ENCODE assay signal across 22 cellular contexts in genomic region chr20:34318609-34319443, GRCh38. TPM values are rescaled to one million over a fixed set of nuclear protein-coding genes. Genes with fewer than 3 reads are reported as not detected.
A peak's percentile ranks its signal among the peaks of the same experiment; 100 is the strongest.
DNase-seq lines count a peak whose midpoint lies in the region; ATAC-seq, FAIRE-seq and TF ChIP-seq lines count a peak whose summit lies in the region.
"Had no signal": no experiment of that assay in that cellular context is flagged by ENCODE, and none has a peak within 500 bp of the region (broad histone marks: within the 10 kb centered on the region; RNA-seq: fewer than 3 reads in every experiment).

No MANE protein-coding gene starts in this region.

- POLR2A ChIA-PET in MCF 10A (lab: Yijun Ruan, JAX), result interaction anchor here (0.6 kb wide), 2 partner anchors 87 to 90 kb away, joined by 5 read pairs; no protein-coding TSS in a partner anchor

- H3K27me3 Mint-ChIP-seq in MCF 10A (ENCODE audit: insufficient read depth, unreplicated experiment), result no peaks in the 10 kb centered on the region
- H3K27me3 Mint-ChIP-seq in endodermal cell (ENCODE audit: insufficient read depth), result no peaks in the 10 kb centered on the region
- H3K27me3 Mint-ChIP-seq: IgD-negative memory B cell had no signal

- H3K4me1 ChIP-seq in breast epithelium (no peaks in the 10 kb centered on the region), endodermal cell (ENCODE audit: control insufficient read depth, insufficient read depth, low read length) (no peaks in the 10 kb centered on the region), right lobe of liver (peaks cover 0 to 14% (median 6%) of the 10 kb centered on the region in 4 donors), small intestine (ENCODE audit: control insufficient read depth in 2 of 2, insufficient read depth in 1 of 2, low read depth in 1 of 2, low read length in 1 of 2) (peaks cover 0 to 2% of the 10 kb centered on the region in 2 donors), transverse colon (peaks cover 0 to 12% (median 0%) of the 10 kb centered on the region in 4 donors)

- no peak for TF ChIP-seq CTCF in MCF 10A (IDR thresholded peaks at IDR 0.05; ENCODE audit: unreplicated experiment)
- no peak for TF ChIP-seq CTCF in breast epithelium (IDR thresholded peaks at IDR 0.05)
- no peak for TF ChIP-seq CTCF in endodermal cell (conservative IDR thresholded peaks at IDR 0.05)
- TF ChIP-seq CTCF in right lobe of liver (IDR thresholded peaks at IDR 0.05), result no peak
- no peak for TF ChIP-seq CTCF in transverse colon (IDR thresholded peaks at IDR 0.05)

- WGBS in endodermal cell (ENCODE audit: insufficient coverage in 1 of 2, insufficient read length in 1 of 2), 2 experiments, result 63 to 64% methylated on average over 2 to 4 of the region's 4 CpGs
- WGBS in right lobe of liver (ENCODE audit: insufficient coverage, low coverage, low lambda C conversion rate, missing lambda C conversion rate), result 52% methylated on average over 4 of the region's 4 CpGs
- 23 to 53% (median 40%) methylated on average over 4 of the region's 4 CpGs for WGBS in small intestine, 3 donors
- 78 to 79% methylated on average over 1 to 4 of the region's 4 CpGs for WGBS in transverse colon (ENCODE audit: low coverage in 1 of 2), 2 donors

- BruUV-seq in MCF 10A (replicated peaks; lab: Mats Ljungman, UMichigan), result no TSS peak

- ATAC-seq in right lobe of liver, result peak; percentile 44 to 68 (median 58)
- no peak for ATAC-seq in GM21786 (IDR thresholded peaks at IDR 0.05; ENCODE audit: unreplicated experiment)

- H3K4me1 Mint-ChIP-seq in MCF 10A (ENCODE audit: insufficient read depth, unreplicated experiment) (peaks cover 25% of the 10 kb centered on the region), endodermal cell (peaks cover 32% of the 10 kb centered on the region)
- H3K4me1 Mint-ChIP-seq: CD4-positive, alpha-beta memory T cell had no signal

- no peak for FAIRE-seq in small intestine (lab: Jason Lieb, UNC)
- FAIRE-seq: A204.1 had no signal

- H3K27me3 ChIP-seq in breast epithelium, result no peaks in the 10 kb centered on the region
- no peaks in the 10 kb centered on the region for H3K27me3 ChIP-seq in endodermal cell (ENCODE audit: control insufficient read depth, insufficient read depth, low read length, poor library complexity, severe bottlenecking)
- H3K27me3 ChIP-seq in right lobe of liver, result no peaks in the 10 kb centered on the region
- H3K27me3 ChIP-seq in small intestine (ENCODE audit: control insufficient read depth in 2 of 2, insufficient read depth in 2 of 2, low read length in 2 of 2), result no peaks in the 10 kb centered on the region
- H3K27me3 ChIP-seq in transverse colon, result no peaks in the 10 kb centered on the region
- H3K27me3 ChIP-seq: MG63, SJCRH30 had no signal

- DNase-seq in MCF 10A (ENCODE audit: unreplicated experiment) (no peak), breast epithelium (ENCODE audit: low spot score in 2 of 2) (no peak), endodermal cell (peak; percentile 74), right lobe of liver (no peak), small intestine (peak; percentile 43), transverse colon (no peak), kidney tubule cell (ENCODE audit: low spot score) (no peak)
- DNase-seq: CD4-positive, alpha-beta memory T cell; DMS153; GDM1; Karpas-422; MG63; NCI-H1092; NCI-H1436 treated with DMSO at 0.1 percent for 48 hours; NCI-H2081; NCI-H510A; NCI-H774; RPMI8226; SJCRH30 had no signal

- H3K27ac Mint-ChIP-seq in MCF 10A (ENCODE audit: low read depth, unreplicated experiment) (peak overlapping the region; percentile 25), endodermal cell (no peak overlapping the region)
- H3K27ac Mint-ChIP-seq: CD4-positive, alpha-beta memory T cell; IgD-negative memory B cell had no signal

- in situ Hi-C loops in transverse colon (cut with MboI; ENCODE audit: low pct_ligation_motif_present in 1 of 4, low pct_unique_long_range_greater_than_20kb in 1 of 4, low sequenced_read_pairs in 3 of 4), result loop anchor here (10.0 to 25.0 kb wide), 5 partner anchors 168 to 443 kb away; partner anchors contain the start of genes DYNLRB1 (in 2 of the 4) and TP53INP2 (in 1 of the 4)

- CTCF ChIA-PET in MCF 10A (lab: Yijun Ruan, JAX), result interaction anchor here (1.7 kb wide), 1 partner anchor 44 kb away, joined by 6 read pairs; the partner anchor contains the start of gene ITCH

- H3K9me3 ChIP-seq in breast epithelium (no peaks in the 10 kb centered on the region), endodermal cell (ENCODE audit: control insufficient read depth, low read length) (no peaks in the 10 kb centered on the region), right lobe of liver (no peaks in the 10 kb centered on the region), small intestine (ENCODE audit: control insufficient read depth, low read depth) (no peaks in the 10 kb centered on the region), transverse colon (no peaks in the 10 kb centered on the region)
- H3K9me3 ChIP-seq: MG63, SJCRH30 had no signal

- H3K9me3 Mint-ChIP-seq in MCF 10A (ENCODE audit: unreplicated experiment) (no peaks in the 10 kb centered on the region), endodermal cell (no peaks in the 10 kb centered on the region)
- H3K9me3 Mint-ChIP-seq: CD4-positive, alpha-beta memory T cell; IgD-negative memory B cell had no signal

- H3K4me3 Mint-ChIP-seq in MCF 10A (ENCODE audit: unreplicated experiment) (no peak overlapping the region), endodermal cell (no peak overlapping the region)
- H3K4me3 Mint-ChIP-seq: CD4-positive, alpha-beta memory T cell had no signal

- peaks cover 5% of the 10 kb centered on the region for H3K36me3 Mint-ChIP-seq in MCF 10A (ENCODE audit: insufficient read depth, unreplicated experiment)
- H3K36me3 Mint-ChIP-seq in endodermal cell (ENCODE audit: low read depth), result no peaks in the 10 kb centered on the region
- H3K36me3 Mint-ChIP-seq: CD4-positive, alpha-beta memory T cell; IgD-negative memory B cell had no signal

- H3K9ac ChIP-seq in endodermal cell (ENCODE audit: extremely low read depth, low read length, poor library complexity, severe bottlenecking), result no peak overlapping the region

- no peak overlapping the region for H3K4me3 ChIP-seq in breast epithelium
- no peak overlapping the region for H3K4me3 ChIP-seq in endodermal cell (ENCODE audit: low read length)
- H3K4me3 ChIP-seq in right lobe of liver, result no peak overlapping the region
- H3K4me3 ChIP-seq in small intestine (ENCODE audit: low read depth in 1 of 2, low read length in 2 of 2), result no peak overlapping the region
- no peak overlapping the region for H3K4me3 ChIP-seq in transverse colon
- H3K4me3 ChIP-seq: MG63, SJCRH30 had no signal

- intact Hi-C loops in MCF 10A (cut with micrococcal nuclease), result no loop called here
- intact Hi-C loops in breast epithelium (cut with DNase I; ENCODE audit: low total_unique reads), result no loop called here
- intact Hi-C loops in right lobe of liver (cut with DNase I), result no loop called here
- intact Hi-C loops in transverse colon (cut with DNase I; ENCODE audit: low total_unique reads), result no loop called here

- TF ChIP-seq POLR2A in breast epithelium (IDR thresholded peaks at IDR 0.05) (no peak), right lobe of liver (IDR thresholded peaks at IDR 0.05) (no peak), transverse colon (IDR thresholded peaks at IDR 0.05) (no peak)

- no peak for TF ChIP-seq EP300 in transverse colon (IDR thresholded peaks at IDR 0.05; ENCODE audit: low read depth)

- no peak overlapping the region for H3K27ac ChIP-seq in breast epithelium
- H3K27ac ChIP-seq in endodermal cell (ENCODE audit: low read depth, low read length), result no peak overlapping the region
- peak overlapping the region in 1 of 3 donors; percentile 37 for H3K27ac ChIP-seq in right lobe of liver
- no peak overlapping the region for H3K27ac ChIP-seq in small intestine (ENCODE audit: low read depth in 1 of 2, low read length in 1 of 2)
- H3K27ac ChIP-seq in transverse colon, result no peak overlapping the region
- H3K27ac ChIP-seq: SJCRH30 had no signal

- H3K36me3 ChIP-seq in breast epithelium (no peaks in the 10 kb centered on the region), endodermal cell (ENCODE audit: control insufficient read depth, insufficient read depth, low read length) (no peaks in the 10 kb centered on the region), right lobe of liver (no peaks in the 10 kb centered on the region), small intestine (ENCODE audit: control insufficient read depth in 2 of 2, insufficient read depth in 2 of 2, low read length in 2 of 2) (no peaks in the 10 kb centered on the region), transverse colon (no peaks in the 10 kb centered on the region)
- H3K36me3 ChIP-seq: MG63, SJCRH30 had no signal

RNA-seq across cellular contexts. Expression of gene AHCY, which starts 15.7 kb away (rescaled TPM):
- 101 and 175 TPM in 2 replicates for total RNA-seq in MCF 10A (2022)
- total RNA-seq in breast epithelium, result 100 to 1,000 TPM in 1 of 3 donors, 10 to 100 TPM in 2; 66.9 to 105 (median 88.4) TPM
- 100 to 1,000 TPM; 271 to 350 TPM for total RNA-seq in endodermal cell
- polyA plus RNA-seq in endodermal cell (2013, experiment 1 of 2), result 170 TPM
- polyA plus RNA-seq in endodermal cell (2013, experiment 2 of 2), result 151 TPM
- total RNA-seq in right lobe of liver, result 100 to 1,000 TPM in 5 of 6 experiments, 10 to 100 TPM in 1; 66.5 to 142 (median 111) TPM
- polyA plus RNA-seq in small intestine, result 100 to 1,000 TPM in 1 of 3 donors, 10 to 100 TPM in 2; 81.0 to 163 (median 92.1) TPM
- total RNA-seq in transverse colon, result 10 to 100 TPM; 23.9 to 71.6 (median 63.8) TPM

RNA-seq across cellular contexts. Expression of gene ITCH, which starts 44.2 kb away (rescaled TPM):
- total RNA-seq in MCF 10A (2022) (57.3 and 68.3 TPM in 2 replicates), breast epithelium (10 to 100 TPM; 56.6 to 72.3 (median 60.6) TPM), endodermal cell (10 to 100 TPM; 65.1 to 84.4 TPM), right lobe of liver (10 to 100 TPM; 32.8 to 71.4 (median 44.1) TPM), transverse colon (10 to 100 TPM; 35.2 to 82.8 (median 65.3) TPM)
- polyA plus RNA-seq in endodermal cell (2013, experiment 1 of 2), result 39.3 TPM
- polyA plus RNA-seq in endodermal cell (2013, experiment 2 of 2), result 37.1 TPM
- polyA plus RNA-seq in small intestine, result 10 to 100 TPM; 12.0 to 18.3 (median 15.1) TPM

Comparison
In these comparisons a context has a peak if more than half of its experiments do, and no peak if none do; other contexts are left out.
1. DNase-seq: peak in endodermal cell (single experiment) and small intestine (single experiment); none in MCF 10A (single experiment), breast epithelium (0 of 2), right lobe of liver (0 of 3), transverse colon (single experiment) and kidney tubule cell (single experiment).